ENCODE assay signal across 10 cellular contexts in genomic region chr11:117099681-117100080, GRCh38. TPM values are rescaled to one million over a fixed set of nuclear protein-coding genes. Genes with fewer than 3 reads are reported as not detected.
DNase-seq lines count a peak whose midpoint lies in the region; ATAC-seq, FAIRE-seq and TF ChIP-seq lines count a peak whose summit lies in the region.
"Had no signal": no experiment of that assay in that cellular context is flagged by ENCODE, and none has a peak within 500 bp of the region (broad histone marks: within the 10 kb centered on the region; RNA-seq: fewer than 3 reads in every experiment).

No MANE protein-coding gene starts in this region.

- H3K4me1 Mint-ChIP-seq in T-helper 1 cell treated with Interleukin-12 subunit alpha and Interleukin-12 subunit beta and Interleukin-4 antibody, amounts not matched to agents 30 μg/mL and 1 μg/mL, for 36 hours (ENCODE audit: low read depth): peaks cover 39% of the 10 kb centered on the region
- H3K4me1 Mint-ChIP-seq in astrocyte (ENCODE audit: low read depth, unreplicated experiment): peaks cover 23% of the 10 kb centered on the region
- H3K4me1 Mint-ChIP-seq in memory B cell: peaks cover 39% of the 10 kb centered on the region

- H3K9me3 ChIP-seq in astrocyte (ENCODE audit: insufficient read depth, low read depth, low read length): no peaks in the 10 kb centered on the region
- no peaks in the 10 kb centered on the region for H3K9me3 ChIP-seq in stomach smooth muscle (ENCODE audit: control insufficient read depth in 2 of 2, low read length in 2 of 2)

- no peak for TF ChIP-seq CTCF in astrocyte (IDR thresholded peaks at IDR 0.05; ENCODE audit: insufficient read depth, low read depth, low read length)

- H3K27me3 Mint-ChIP-seq in T-helper 1 cell treated with Interleukin-12 subunit alpha and Interleukin-12 subunit beta and Interleukin-4 antibody, amounts not matched to agents 30 μg/mL and 1 μg/mL, for 36 hours (ENCODE audit: low read depth): peaks cover 2% of the 10 kb centered on the region
- H3K27me3 Mint-ChIP-seq in astrocyte (ENCODE audit: low read depth, unreplicated experiment) (no peaks in the 10 kb centered on the region), memory B cell (no peaks in the 10 kb centered on the region)

- peaks cover 29% of the 10 kb centered on the region for H4K20me1 ChIP-seq in astrocyte (ENCODE audit: insufficient read depth, low read length)

- in situ Hi-C loops in ACHN (cut with HindIII; ENCODE audit: low pct_ligation_motif_present, low pct_unique_long_range_greater_than_20kb, low sequenced_read_pairs): no loop called here

- ATAC-seq in memory B cell (ENCODE audit: low read depth): no peak

- no peak for FAIRE-seq in astrocyte (lab: Jason Lieb, UNC)

- peaks cover 37% of the 10 kb centered on the region for H3K79me2 ChIP-seq in astrocyte (ENCODE audit: insufficient read depth, low read length)

- H3K27me3 ChIP-seq in astrocyte (ENCODE audit: insufficient read depth, low read length): no peaks in the 10 kb centered on the region
- no peaks in the 10 kb centered on the region for H3K27me3 ChIP-seq in stomach smooth muscle (ENCODE audit: control insufficient read depth in 1 of 2, insufficient read depth in 2 of 2, low read length in 2 of 2)

- DNase-seq in T-helper 1 cell (no peak), astrocyte (ENCODE audit: low read depth) (no peak), memory B cell (ENCODE audit: low spot score in 2 of 2) (no peak), SHP77 (lab: John Stamatoyannopoulos, UW) (no peak), ACHN (no peak)
- no peak for DNase-seq in stimulated activated CD4-positive, alpha-beta T cell treated with anti-CD3 and anti-CD28 coated beads, Interleukin-4, amount 100 ng/mL, for 1 hour
- DNase-seq: amniotic stem cell, SW 1271 had no signal

- H3K4me3 Mint-ChIP-seq in T-helper 1 cell treated with Interleukin-12 subunit alpha and Interleukin-12 subunit beta and Interleukin-4 antibody, amounts not matched to agents 30 μg/mL and 1 μg/mL, for 36 hours: peak overlapping the region; percentile 19
- H3K4me3 Mint-ChIP-seq in astrocyte (ENCODE audit: unreplicated experiment) (peak overlapping the region; percentile 92), memory B cell (peak overlapping the region; percentile 92)

- H3K4me3 ChIP-seq in astrocyte (ENCODE audit: insufficient read depth, low read depth, low read length): no peak overlapping the region
- H3K4me3 ChIP-seq in stomach smooth muscle (ENCODE audit: low read length in 2 of 2): no peak overlapping the region

- H3K27ac Mint-ChIP-seq in T-helper 1 cell treated with Interleukin-12 subunit alpha and Interleukin-12 subunit beta and Interleukin-4 antibody, amounts not matched to agents 30 μg/mL and 1 μg/mL, for 36 hours: peak overlapping the region; percentile 96
- H3K27ac Mint-ChIP-seq in astrocyte (ENCODE audit: unreplicated experiment): no peak overlapping the region
- peak overlapping the region; percentile 100 for H3K27ac Mint-ChIP-seq in memory B cell

- no peak overlapping the region for H2AFZ ChIP-seq in astrocyte (ENCODE audit: low read depth, low read length)

- H3K9me3 Mint-ChIP-seq in T-helper 1 cell treated with Interleukin-12 subunit alpha and Interleukin-12 subunit beta and Interleukin-4 antibody, amounts not matched to agents 30 μg/mL and 1 μg/mL, for 36 hours: no peaks in the 10 kb centered on the region
- H3K9me3 Mint-ChIP-seq in astrocyte (ENCODE audit: unreplicated experiment): no peaks in the 10 kb centered on the region
- no peaks in the 10 kb centered on the region for H3K9me3 Mint-ChIP-seq in memory B cell

- H3K27ac ChIP-seq in astrocyte (ENCODE audit: low read depth, low read length): no peak overlapping the region
- H3K27ac ChIP-seq in stomach smooth muscle (ENCODE audit: low read length): peak overlapping the region; percentile 100

- no peak overlapping the region for H3K9ac ChIP-seq in astrocyte (ENCODE audit: low read length)
- H3K9ac ChIP-seq in stomach smooth muscle (ENCODE audit: low read length in 2 of 2): peak overlapping the region; percentile 36 to 85

- H3K36me3 Mint-ChIP-seq in T-helper 1 cell treated with Interleukin-12 subunit alpha and Interleukin-12 subunit beta and Interleukin-4 antibody, amounts not matched to agents 30 μg/mL and 1 μg/mL, for 36 hours (ENCODE audit: low read depth): peaks cover 2% of the 10 kb centered on the region
- no peaks in the 10 kb centered on the region for H3K36me3 Mint-ChIP-seq in astrocyte (ENCODE audit: low read depth, unreplicated experiment)
- H3K36me3 Mint-ChIP-seq in memory B cell: no peaks in the 10 kb centered on the region

- H3K4me1 ChIP-seq in astrocyte (ENCODE audit: insufficient read depth, low read length): peaks cover 28% of the 10 kb centered on the region
- H3K4me1 ChIP-seq in stomach smooth muscle (ENCODE audit: control insufficient read depth, insufficient read depth, low read length): peaks cover 33% of the 10 kb centered on the region

- H3K4me2 ChIP-seq in astrocyte (ENCODE audit: low read length): no peak overlapping the region

- H3K36me3 ChIP-seq in astrocyte (ENCODE audit: insufficient read depth, low read length) (no peaks in the 10 kb centered on the region), stomach smooth muscle (ENCODE audit: control insufficient read depth in 2 of 2, insufficient read depth in 2 of 2, low read length in 2 of 2) (no peaks in the 10 kb centered on the region)

RNA-seq across cellular contexts. Expression of gene SIK3, which starts 1.5 kb away (rescaled TPM):
- 31.8 and 34.4 TPM in 2 replicates for total RNA-seq in astrocyte

RNA-seq across cellular contexts. Expression of gene PAFAH1B2, which starts 44.4 kb away (rescaled TPM):
- total RNA-seq in astrocyte: 139 and 142 TPM in 2 replicates

Comparison
In these comparisons a context has a peak if more than half of its experiments do, and no peak if none do; other contexts are left out.
1. H3K4me3 Mint-ChIP-seq: peak in every context shown above with its lines; median percentile 92 in astrocyte; 92 in memory B cell; 19 in T-helper 1 cell treated with Interleukin-12 subunit alpha and Interleukin-12 subunit beta and Interleukin-4 antibody, amounts not matched to agents 30 μg/mL and 1 μg/mL, for 36 hours.